ENCODE assay signal across 13 cellular contexts in the genomic region with DNA sequence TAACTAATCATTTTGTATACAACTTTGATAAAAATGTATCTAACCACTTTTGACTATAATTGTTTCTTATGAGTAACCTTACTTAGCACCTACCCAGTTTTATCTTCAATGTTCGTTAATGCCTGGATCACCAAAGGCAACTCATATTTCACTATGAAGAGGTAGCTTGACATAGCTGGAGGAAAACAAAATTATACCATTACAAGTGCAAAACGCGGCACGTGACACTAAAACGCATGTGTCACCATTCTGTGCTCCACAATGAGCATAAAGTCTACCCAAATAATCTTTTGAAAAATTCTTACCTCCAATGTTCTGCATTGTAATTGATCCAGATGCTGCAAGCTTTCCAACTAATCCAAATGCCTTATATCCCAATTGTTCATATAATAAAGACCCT. TPM values are rescaled to one million over a fixed set of nuclear protein-coding genes. Genes with fewer than 3 reads are reported as not detected.
DNase-seq lines count a peak whose midpoint lies in the region; ATAC-seq, FAIRE-seq and TF ChIP-seq lines count a peak whose summit lies in the region.
"Had no signal": no experiment of that assay in that cellular context is flagged by ENCODE, and none has a peak within 500 bp of the region (broad histone marks: within the 10 kb centered on the region; RNA-seq: fewer than 3 reads in every experiment).

No MANE protein-coding gene starts in this region.

- no peaks in the 10 kb centered on the region for H3K9me1 ChIP-seq in IMR-90 (ENCODE audit: insufficient read depth, low read length)

- peak overlapping the region; percentile 77 for H3K9ac ChIP-seq in IMR-90 (ENCODE audit: low read depth, low read length)

- whole genome bisulfite sequencing in A549 (ENCODE audit: missing lambda C conversion rate), result 67% methylated on average over 5 of the region's 5 CpGs
- no CpG with 5 or more reads among the region's 5 CpGs for WGBS in IMR-90 (ENCODE audit: extremely low coverage in 2 of 2, insufficient read length in 1 of 2), 2 experiments

- intact Hi-C loops in IMR-90 (cut with micrococcal nuclease), result no loop called here

- no peak overlapping the region for H3K14ac ChIP-seq in IMR-90 (replicated peaks; ENCODE audit: low read depth, low read length)

- TF ChIP-seq POLR2A in A549 (IDR thresholded peaks at IDR 0.05; ENCODE audit: low read length) (no peak), IMR-90 (IDR thresholded peaks at IDR 0.05; ENCODE audit: low read depth, low read length) (no peak)

- no peak overlapping the region for H3K27ac Mint-ChIP-seq in mesothelial cell of epicardium

- H2AFZ ChIP-seq in IMR-90 (replicated peaks; ENCODE audit: low read length, poor library complexity), result no peak overlapping the region

- no peak for FAIRE-seq in A549 (lab: Jason Lieb, UNC)
- FAIRE-seq: colon had no signal

- no peak overlapping the region for H2AK9ac ChIP-seq in IMR-90 (replicated peaks; ENCODE audit: low read depth, low read length, poor library complexity)

- H3K9me3 ChIP-seq in A549 (no peaks in the 10 kb centered on the region), IMR-90 (ENCODE audit: control insufficient read depth, insufficient read depth, low read length) (no peaks in the 10 kb centered on the region), neutrophil (no peaks in the 10 kb centered on the region)

- peak overlapping the region; percentile 84 for H2BK5ac ChIP-seq in IMR-90 (ENCODE audit: low read depth, low read length, poor library complexity, severe bottlenecking)

- DNase-seq in A549 (ENCODE audit: low read depth in 1 of 2, low spot score in 1 of 2), result no peak
- no peak for DNase-seq in IMR-90
- no peak for DNase-seq in coronary artery (ENCODE audit: low spot score)
- no peak for DNase-seq in mesothelial cell of epicardium (ENCODE audit: low spot score in 2 of 2, unreplicated experiment in 2 of 2)
- no peak for DNase-seq in globus pallidus (ENCODE audit: low spot score)
- no peak for DNase-seq in SW480 (ENCODE audit: low spot score)
- DNase-seq: activated CD8-positive, alpha-beta memory T cell treated with anti-CD3 and anti-CD28 coated beads, Interleukin-2, amount 50 U/mL, for 4 hours; KBM-7; NCI-H510A treated with DMSO at 0.1 percent for 48 hours; stimulated activated CD4-positive, alpha-beta T cell treated with anti-CD3 and anti-CD28 coated beads, Interleukin-2, amount 100 ng/mL, for 48 hours had no signal

- H3K18ac ChIP-seq in IMR-90 (ENCODE audit: low read depth, low read length), result no peak overlapping the region

- TF ChIP-seq EP300 in A549 (IDR thresholded peaks at IDR 0.05), result no peak

- no peaks in the 10 kb centered on the region for H3K9me3 Mint-ChIP-seq in mesothelial cell of epicardium

- H4K8ac ChIP-seq in IMR-90 (ENCODE audit: low read depth in 2 of 2, low read length in 2 of 2), result no peak overlapping the region

- peaks cover 0 to 30% of the 10 kb centered on the region in 2 experiments; a peak in 2 of 4 replicates for H3K79me1 ChIP-seq in IMR-90 (ENCODE audit: low read depth in 1 of 2, low read length in 2 of 2)

- dilution Hi-C loops in IMR-90 (cut with HindIII; ENCODE audit: low sequenced_read_pairs, unreplicated experiment), result no loop called here

- POLR2A ChIA-PET in A549 (lab: Yijun Ruan, JAX) (interaction anchor here (1.0 kb wide), 1 partner anchor 157 kb away, joined by 3 read pairs; no protein-coding TSS in a partner anchor), IMR-90 (lab: Charles Lee; ENCODE audit: unreplicated experiment) (interaction anchor here (1.0 to 3.0 kb wide), 3 partner anchors 107 to 648 kb away, joined by 3 to 15 read pairs (median 3); no protein-coding TSS in a partner anchor)

- H3K27ac ChIP-seq in A549 (no peak overlapping the region), IMR-90 (ENCODE audit: insufficient read depth, low read length) (no peak overlapping the region), coronary artery (peak overlapping the region; percentile 36 to 42), neutrophil (peak overlapping the region; percentile 97)

- H3K36me3 ChIP-seq in IMR-90 (ENCODE audit: control insufficient read depth, insufficient read depth, low read length) (peaks cover 75% of the 10 kb centered on the region), neutrophil (peaks cover 93% of the 10 kb centered on the region)

- no peaks in the 10 kb centered on the region for H3K27me3 Mint-ChIP-seq in mesothelial cell of epicardium (ENCODE audit: low read depth)

- H4K5ac ChIP-seq in IMR-90 (ENCODE audit: low read depth, low read length), result no peak overlapping the region

- peaks cover 42% of the 10 kb centered on the region for H3K36me3 Mint-ChIP-seq in mesothelial cell of epicardium

- H3K27me3 ChIP-seq in IMR-90 (ENCODE audit: control insufficient read depth, insufficient read depth, low read length) (no peaks in the 10 kb centered on the region), neutrophil (no peaks in the 10 kb centered on the region)

- no TSS peak for BruUV-seq in IMR-90 (replicated peaks; lab: Mats Ljungman, UMichigan)

- TF ChIP-seq CTCF in A549 (IDR thresholded peaks at IDR 0.05), result no peak
- TF ChIP-seq CTCF in IMR-90 (conservative IDR thresholded peaks at IDR 0.05; ENCODE audit: low read depth, low read length), result no peak
- no peak for TF ChIP-seq CTCF in coronary artery (IDR thresholded peaks at IDR 0.05)
- TF ChIP-seq CTCF in neutrophil (IDR thresholded peaks at IDR 0.05), result no peak
- TF ChIP-seq CTCF in mesothelial cell of epicardium (IDR thresholded peaks at IDR 0.05; ENCODE audit: unreplicated experiment), result no peak

- ATAC-seq in A549 (no peak), IMR-90 (ENCODE audit: low read depth) (no peak), GM21526 (IDR thresholded peaks at IDR 0.05; ENCODE audit: low FRiP score, unreplicated experiment) (no peak)

- H3K23ac ChIP-seq in IMR-90 (ENCODE audit: low read depth, low read length), result peak overlapping the region; percentile 41; the same call in 1 of the 2 replicates

- H3K4me1 Mint-ChIP-seq in mesothelial cell of epicardium, result peaks cover 57% of the 10 kb centered on the region

- H2BK120ac ChIP-seq in IMR-90 (ENCODE audit: low read depth, low read length), result no peak overlapping the region

- in situ Hi-C loops in IMR-90 (cut with MboI; ENCODE audit: low sequenced_read_pairs), result no loop called here

- peaks cover 100% of the 10 kb centered on the region for H4K20me1 ChIP-seq in IMR-90 (ENCODE audit: insufficient read depth, low read length)

- no peak overlapping the region for H2BK20ac ChIP-seq in IMR-90 (ENCODE audit: low read depth, low read length)

- H3K56ac ChIP-seq in IMR-90 (ENCODE audit: extremely low read depth, insufficient read depth, low read length), result no peak overlapping the region; the same call in 1 of the 2 replicates

- peaks cover 80% of the 10 kb centered on the region for H3K4me1 ChIP-seq in A549
- H3K4me1 ChIP-seq in IMR-90 (ENCODE audit: control insufficient read depth, insufficient read depth, low read length), result peaks cover 2% of the 10 kb centered on the region; the same call in 1 of the 2 replicates
- peaks cover 48% of the 10 kb centered on the region in 2 experiments for H3K4me1 ChIP-seq in neutrophil (ENCODE audit: control insufficient read depth in 1 of 2, insufficient read depth in 1 of 2, low read depth in 1 of 2, low read length in 1 of 2)

- no peak overlapping the region for H4K91ac ChIP-seq in IMR-90 (ENCODE audit: insufficient read depth, low read depth, low read length)

- H3K4me2 ChIP-seq in A549 (peak overlapping the region; percentile 85), IMR-90 (ENCODE audit: low read depth, low read length) (peak overlapping the region; percentile 89)

- CTCF ChIA-PET in A549 (lab: Yijun Ruan, JAX), result interaction anchor here (0.6 to 1.4 kb wide), 4 partner anchors 17 to 251 kb away, joined by 3 to 4 read pairs (median 3); no protein-coding TSS in a partner anchor
- CTCF ChIA-PET in IMR-90 (lab: Yijun Ruan, JAX), result no interaction called here

- H3K4me3 Mint-ChIP-seq in mesothelial cell of epicardium, result no peak overlapping the region

- TF ChIP-seq RAD21 in A549 (conservative IDR thresholded peaks at IDR 0.05 in 1 of 2, IDR thresholded peaks at IDR 0.05 in 1 of 2) (no peak), IMR-90 (IDR thresholded peaks at IDR 0.05; ENCODE audit: low read length) (no peak)

- no peak overlapping the region for H3K4ac ChIP-seq in IMR-90 (ENCODE audit: low read depth, low read length)

- H2AK5ac ChIP-seq in IMR-90 (ENCODE audit: low read depth, low read length), result no peak overlapping the region

- no peak overlapping the region for H2BK15ac ChIP-seq in IMR-90 (ENCODE audit: low read depth, low read length)

- H3K4me3 ChIP-seq in A549 (peak overlapping the region; percentile 91), IMR-90 (ENCODE audit: insufficient read depth, low read depth, low read length) (peak overlapping the region; percentile 6; the same call in 1 of the 2 replicates), coronary artery (peak overlapping the region; percentile 90), neutrophil (ENCODE audit: low read depth in 1 of 2, low read length in 1 of 2) (no peak overlapping the region)

TF ChIP-seq in A549, 52 proteins besides CTCF, POLR2A, EP300 and RAD21 (continues in another document):
- TF ChIP-seq NFE2L2 (conservative IDR thresholded peaks at IDR 0.05; ENCODE audit: low read length) (no peak), BHLHE40 (IDR thresholded peaks at IDR 0.05; ENCODE audit: low read depth, low read length) (no peak), HOXB13 (CRISPR knock-in tag; IDR thresholded peaks at IDR 0.05; ENCODE audit: low read depth) (no peak), SREBF2 (IDR thresholded peaks at IDR 0.05) (no peak), KDM1A (IDR thresholded peaks at IDR 0.05; ENCODE audit: low read depth) (no peak), RARB (CRISPR knock-in tag; IDR thresholded peaks at IDR 0.05) (no peak)

TF ChIP-seq in IMR-90, 13 proteins besides CTCF, POLR2A, EP300 and RAD21 (continues in another document):
- no peak for TF ChIP-seq SMC3 (IDR thresholded peaks at IDR 0.05; ENCODE audit: low read depth, low read length)

RNA-seq across cellular contexts. Expression of gene SLC38A2, which starts 5.8 kb away (rescaled TPM):
- polyA plus RNA-seq in A549 (2011; rRNA removed) (366 and 519 TPM in 2 replicates), A549 (2017; fragmentation: RNase III; extraction: RNeasy Plus Mini Kit Qiagen cat#74134 plus additional on column Dnase treatment) (131 to 195 TPM (median 187 TPM) in 3 replicates), IMR-90 (2012; rRNA removed) (213 and 313 TPM in 2 replicates)
- polyA plus RNA-seq in A549 (2012; cell fraction: cytosol; rRNA removed), result 38.6 and 50.8 TPM in 2 replicates
- polyA plus RNA-seq in A549 (2012; cell fraction: nucleus; rRNA removed), result 108 and 151 TPM in 2 replicates
- 230 and 257 TPM in 2 replicates for polyA minus RNA-seq in A549 (2011; rRNA and poly(A)+ RNA removed)
- total RNA-seq in IMR-90 (2012; rRNA removed) (881 and 1,389 TPM in 2 replicates), mesothelial cell of epicardium (256 to 274 TPM (median 261 TPM) in 3 replicates)
- polyA plus RNA-seq in IMR-90 (2012; cell fraction: cytosol; rRNA removed), result 33.9 and 129 TPM in 2 replicates
- polyA plus RNA-seq in IMR-90 (2012; cell fraction: nucleus; rRNA removed; ENCODE audit: low replicate concordance), result 118 and 947 TPM in 2 replicates

Comparison
In these comparisons a context has a peak if more than half of its experiments do, and no peak if none do; other contexts are left out.
1. H3K27ac ChIP-seq: peak in coronary artery (2 of 2) and neutrophil (single experiment); none in A549 (0 of 2) and IMR-90 (single experiment).
2. H3K4me3 ChIP-seq: peak in A549 (single experiment), IMR-90 (single experiment) and coronary artery (single experiment); none in neutrophil (0 of 2).